In genomic region chr16:27461483-27462171, GRCh38 we compare ENCODE assay signal across 12 cellular contexts. TPM values are rescaled to one million over a fixed set of nuclear protein-coding genes. Genes with fewer than 3 reads are reported as not detected.
DNase-seq lines count a peak whose midpoint lies in the region; ATAC-seq, FAIRE-seq and TF ChIP-seq lines count a peak whose summit lies in the region.
"Had no signal": no experiment of that assay in that cellular context is flagged by ENCODE, and none has a peak within 500 bp of the region (broad histone marks: within the 10 kb centered on the region; RNA-seq: fewer than 3 reads in every experiment).

No MANE protein-coding gene starts in this region.

- no peak overlapping the region for H3K4me3 ChIP-seq in fibroblast of mammary gland (ENCODE audit: control insufficient read depth, low read depth, low read length)
- H3K4me3 ChIP-seq: heart left ventricle, lower lobe of right lung had no signal

- DNase-seq in HTR-8/SVneo (ENCODE audit: insufficient read length, low spot score) (peak; percentile 27), NCI-H460 (ENCODE audit: extremely low read depth, low read depth) (peak; percentile 8), fibroblast of mammary gland (ENCODE audit: low read depth) (peak; percentile 25), renal cortical epithelial cell (ENCODE audit: low read depth) (peak; percentile 38), left ventricle myocardium superior (no peak), NCI-H748 (lab: John Stamatoyannopoulos, UW; ENCODE audit: unreplicated experiment) (no peak)
- DNase-seq in stimulated activated CD4-positive, alpha-beta T cell treated with anti-CD3 and anti-CD28 coated beads, Interleukin-4, amount 100 ng/mL, for 4 hours = no peak
- DNase-seq: NCI-H446 treated with DMSO at 0.1 percent for 48 hours, substantia nigra had no signal

- FAIRE-seq in HTR-8/SVneo (lab: Jason Lieb, UNC) = no peak
- FAIRE-seq: D721Med had no signal

- ATAC-seq in left ventricle myocardium superior = no peak
- ATAC-seq: lower lobe of right lung had no signal

- TF ChIP-seq CTCF in fibroblast of mammary gland (conservative IDR thresholded peaks at IDR 0.05; ENCODE audit: control insufficient read depth, insufficient read depth, low read depth, low read length) = no peak

- intact Hi-C loops in left ventricle myocardium superior (cut with micrococcal nuclease) = no loop called here

RNA-seq across cellular contexts. Expression of gene IL21R, which starts 59.7 kb away (rescaled TPM):
- 0.10 TPM in 1 of 2 replicates, not detected in the other for total RNA-seq in NCI-H460 (2014; rRNA removed; shearing (Covaris generic))
- polyA plus RNA-seq in NCI-H460 (2014; cell fraction: nucleus; rRNA removed) = 0.56 TPM in 2 replicates
- total RNA-seq in renal cortical epithelial cell = under 0.01 TPM in 1 of 2 replicates, not detected in the other
- total RNA-seq in left ventricle myocardium superior = 0.07 TPM

Comparison
In these comparisons a context has a peak if more than half of its experiments do, and no peak if none do; other contexts are left out.
1. DNase-seq: peak in HTR-8/SVneo (single experiment), NCI-H460 (single experiment), fibroblast of mammary gland (single experiment) and renal cortical epithelial cell (single experiment); none in stimulated activated CD4-positive, alpha-beta T cell treated with anti-CD3 and anti-CD28 coated beads, Interleukin-4, amount 100 ng/mL, for 4 hours (0 of 2), left ventricle myocardium superior (single experiment) and NCI-H748 (single experiment).